In genomic region chr11:29432719-29433325, GRCh38 we compare ENCODE assay signal across 8 cellular contexts.
A peak's percentile ranks its signal among the peaks of the same experiment; 100 is the strongest.
DNase-seq lines count a peak whose midpoint lies in the region; ATAC-seq, FAIRE-seq and TF ChIP-seq lines count a peak whose summit lies in the region.

No MANE protein-coding gene starts in this region.

- no peaks in the 10 kb centered on the region for H3K79me2 ChIP-seq in neural progenitor cell (ENCODE audit: low read depth)

- no peaks in the 10 kb centered on the region for H3K27me3 Mint-ChIP-seq in neural progenitor cell (ENCODE audit: insufficient read depth, low read depth)

- H3K4me2 ChIP-seq in neural progenitor cell = no peak overlapping the region

- FAIRE-seq in bronchial epithelial cell (lab: Jason Lieb, UNC) = no peak

- no peak for TF ChIP-seq POLR2A in GM18505 (IDR thresholded peaks at IDR 0.05; ENCODE audit: borderline replicate concordance, extremely low read depth, insufficient read depth, insufficient read length)

- no peak overlapping the region for H3K27ac Mint-ChIP-seq in neural progenitor cell

- peak; percentile 33 for TF ChIP-seq CTCF in bronchial epithelial cell (IDR thresholded peaks at IDR 0.05; ENCODE audit: insufficient read depth, low read length, severe bottlenecking)
- TF ChIP-seq CTCF in neural progenitor cell (IDR thresholded peaks at IDR 0.05) = peak; percentile 70

- no peaks in the 10 kb centered on the region for H3K9me3 ChIP-seq in neural progenitor cell (ENCODE audit: low read depth)

- peak; percentile 13 for DNase-seq in G401 (ENCODE audit: low spot score)
- DNase-seq in M059J (ENCODE audit: low read depth) = peak; percentile 45
- DNase-seq in bronchial epithelial cell (ENCODE audit: low read depth) = peak; percentile 14
- DNase-seq in neural progenitor cell (ENCODE audit: low spot score) = peak; percentile 24
- DNase-seq in SKM-1 (lab: John Stamatoyannopoulos, UW; ENCODE audit: unreplicated experiment) = no peak
- no peak for DNase-seq in left ventricle myocardium superior

- intact Hi-C loops in left ventricle myocardium superior (cut with micrococcal nuclease) = loop anchor here (10.0 kb wide), 1 partner anchor 1482 kb away; no protein-coding TSS in a partner anchor

- H3F3A ChIP-seq in neural progenitor cell (ENCODE audit: low read depth) = no peaks in the 10 kb centered on the region

- no peaks in the 10 kb centered on the region for H3K4me1 ChIP-seq in neural progenitor cell

- no peak overlapping the region for H3K9ac ChIP-seq in neural progenitor cell

- no peak overlapping the region for H3K4me3 Mint-ChIP-seq in neural progenitor cell

- ATAC-seq in GM19463 (IDR thresholded peaks at IDR 0.05; ENCODE audit: unreplicated experiment) (no peak), left ventricle myocardium superior (no peak), GM18505 (IDR thresholded peaks at IDR 0.05; ENCODE audit: unreplicated experiment) (no peak)

- H3K27me3 ChIP-seq in bronchial epithelial cell (ENCODE audit: control insufficient read depth, insufficient read depth, low read length) (no peaks in the 10 kb centered on the region), neural progenitor cell (no peaks in the 10 kb centered on the region)

- no peaks in the 10 kb centered on the region for H3K4me1 Mint-ChIP-seq in neural progenitor cell

- H3K27ac ChIP-seq in neural progenitor cell = no peak overlapping the region

- H3K9me3 Mint-ChIP-seq in neural progenitor cell = no peaks in the 10 kb centered on the region

- no peaks in the 10 kb centered on the region for H3K36me3 Mint-ChIP-seq in neural progenitor cell

- in situ Hi-C loops in G401 (cut with HindIII; ENCODE audit: low sequenced_read_pairs) = no loop called here

- H3K36me3 ChIP-seq in bronchial epithelial cell (ENCODE audit: control insufficient read depth, insufficient read depth, low read length) = no peaks in the 10 kb centered on the region
- H3K36me3 ChIP-seq in neural progenitor cell = no peaks in the 10 kb centered on the region

- H3K4me3 ChIP-seq in bronchial epithelial cell (ENCODE audit: low read depth, low read length) = no peak overlapping the region
- no peak overlapping the region for H3K4me3 ChIP-seq in neural progenitor cell

- H4K20me1 ChIP-seq in neural progenitor cell (ENCODE audit: low read depth) = no peaks in the 10 kb centered on the region

- no peak overlapping the region for H2AFZ ChIP-seq in neural progenitor cell (replicated peaks)

Comparison
In these comparisons a context has a peak if more than half of its experiments do, and no peak if none do; other contexts are left out.
1. DNase-seq: peak in G401 (single experiment), M059J (single experiment), bronchial epithelial cell (single experiment) and neural progenitor cell (single experiment); none in SKM-1 (single experiment) and left ventricle myocardium superior (single experiment).